Comparison of ENCODE assay signal across 8 cellular contexts in genomic region chr12:132429932-132430643, GRCh38. TPM values are rescaled to one million over a fixed set of nuclear protein-coding genes. Genes with fewer than 3 reads are reported as not detected.
DNase-seq lines count a peak whose midpoint lies in the region; ATAC-seq and TF ChIP-seq lines count a peak whose summit lies in the region.

No MANE protein-coding gene starts in this region.

- DNase-seq in NAMALWA (ENCODE audit: low spot score) = peak; percentile 90
- peak; percentile 95 to 99 for DNase-seq in SHP77 (lab: John Stamatoyannopoulos, UW)
- no peak for DNase-seq in activated naive CD4-positive, alpha-beta T cell treated with anti-CD3 and anti-CD28 coated beads, Interleukin-2, amount 50 U/mL, for 72 hours (ENCODE audit: low spot score in 2 of 2)
- DNase-seq in naive thymus-derived CD4-positive, alpha-beta T cell = peak; percentile 49 to 71 (median 65)
- no peak for DNase-seq in esophagus muscularis mucosa (ENCODE audit: extremely low spot score)

- H3K27ac ChIP-seq in BLaER1 treated with 17β-estradiol and CSF1 and Interleukin-3, amounts not matched to agents 10 nM and 100 nM = peak overlapping the region in 9 of 11 experiments; percentile 32 to 74 (median 56); a peak in 17 of 22 replicates
- H3K27ac ChIP-seq in naive thymus-derived CD4-positive, alpha-beta T cell (ENCODE audit: low read depth, low read length) = no peak overlapping the region
- no peak overlapping the region for H3K27ac ChIP-seq in esophagus muscularis mucosa (replicated peaks in 1 of 4)

- peaks cover 50 to 98% (median 97%) of the 10 kb centered on the region in 10 experiments for H3K4me1 ChIP-seq in BLaER1 treated with 17β-estradiol and CSF1 and Interleukin-3, amounts not matched to agents 10 nM and 100 nM
- H3K4me1 ChIP-seq in naive thymus-derived CD4-positive, alpha-beta T cell (ENCODE audit: control insufficient read depth in 2 of 2, insufficient read depth in 2 of 2, low read length in 2 of 2) = peaks cover 11 to 33% of the 10 kb centered on the region in 2 donors
- H3K4me1 ChIP-seq in esophagus muscularis mucosa = peaks cover 9 to 32% (median 27%) of the 10 kb centered on the region in 4 donors

- H3K9me3 Mint-ChIP-seq in activated naive CD4-positive, alpha-beta T cell treated with anti-CD3 and anti-CD28 coated beads, Interleukin-2, amount 50 U/mL, for 72 hours = peaks cover 0 to 2% of the 10 kb centered on the region in 2 donors
- H3K9me3 Mint-ChIP-seq in naive thymus-derived CD4-positive, alpha-beta T cell = peaks cover 0 to 5% (median 0%) of the 10 kb centered on the region in 11 donors

- peaks cover 0 to 26% (median 0%) of the 10 kb centered on the region in 11 experiments; a peak in 3 of 22 replicates for H4K20me1 ChIP-seq in BLaER1 treated with 17β-estradiol and CSF1 and Interleukin-3, amounts not matched to agents 10 nM and 100 nM

- H3K36me3 Mint-ChIP-seq in activated naive CD4-positive, alpha-beta T cell treated with anti-CD3 and anti-CD28 coated beads, Interleukin-2, amount 50 U/mL, for 72 hours = peaks cover 0 to 8% of the 10 kb centered on the region in 2 donors
- H3K36me3 Mint-ChIP-seq in naive thymus-derived CD4-positive, alpha-beta T cell = no peaks in the 10 kb centered on the region

- POLR2A ChIA-PET in naive thymus-derived CD4-positive, alpha-beta T cell (lab: Charles Lee) = interaction anchor here (0.7 to 1.6 kb wide), 12 partner anchors 9 to 76 kb away, joined by 3 to 13 read pairs (median 4); no protein-coding TSS in a partner anchor

- ATAC-seq in GM21381 (IDR thresholded peaks at IDR 0.05; ENCODE audit: unreplicated experiment) (peak; percentile 67), HG03025 (IDR thresholded peaks at IDR 0.05; ENCODE audit: low FRiP score, unreplicated experiment) (no peak)
- peak; percentile 79 to 87 for ATAC-seq in activated naive CD4-positive, alpha-beta T cell treated with anti-CD3 and anti-CD28 coated beads, Interleukin-2, amount 50 U/mL, for 72 hours
- peak; percentile 93 for ATAC-seq in naive thymus-derived CD4-positive, alpha-beta T cell

- H3K27me3 ChIP-seq in BLaER1 treated with 17β-estradiol and CSF1 and Interleukin-3, amounts not matched to agents 10 nM and 100 nM = peaks cover 0 to 57% (median 0%) of the 10 kb centered on the region in 11 experiments; a peak in 7 of 22 replicates
- no peaks in the 10 kb centered on the region for H3K27me3 ChIP-seq in naive thymus-derived CD4-positive, alpha-beta T cell (ENCODE audit: control insufficient read depth in 2 of 2, insufficient read depth in 2 of 2, low read length in 2 of 2)
- peaks cover 0 to 100% (median 2%) of the 10 kb centered on the region in 4 donors for H3K27me3 ChIP-seq in esophagus muscularis mucosa

- peaks cover 0 to 14% (median 0%) of the 10 kb centered on the region in 11 experiments; a peak in 2 of 22 replicates for H3K36me3 ChIP-seq in BLaER1 treated with 17β-estradiol and CSF1 and Interleukin-3, amounts not matched to agents 10 nM and 100 nM
- no peaks in the 10 kb centered on the region for H3K36me3 ChIP-seq in naive thymus-derived CD4-positive, alpha-beta T cell (ENCODE audit: control insufficient read depth in 2 of 3, insufficient read depth in 3 of 3, low read length in 3 of 3)
- no peaks in the 10 kb centered on the region for H3K36me3 ChIP-seq in esophagus muscularis mucosa

- H3K9me3 ChIP-seq in BLaER1 treated with 17β-estradiol and CSF1 and Interleukin-3, amounts not matched to agents 10 nM and 100 nM (replicated peaks in 1 of 11) = peaks cover 0 to 17% (median 3%) of the 10 kb centered on the region in 11 experiments; a peak in 12 of 22 replicates
- no peaks in the 10 kb centered on the region for H3K9me3 ChIP-seq in naive thymus-derived CD4-positive, alpha-beta T cell (ENCODE audit: control insufficient read depth in 2 of 3, low read length in 3 of 3)
- no peaks in the 10 kb centered on the region for H3K9me3 ChIP-seq in esophagus muscularis mucosa

- peak overlapping the region in 1 of 2 donors; percentile 63 for H3K27ac Mint-ChIP-seq in activated naive CD4-positive, alpha-beta T cell treated with anti-CD3 and anti-CD28 coated beads, Interleukin-2, amount 50 U/mL, for 72 hours
- H3K27ac Mint-ChIP-seq in naive thymus-derived CD4-positive, alpha-beta T cell = peak overlapping the region in 8 of 9 donors; percentile 17 to 83 (median 76)

- H3K4me2 ChIP-seq in BLaER1 treated with 17β-estradiol and CSF1 and Interleukin-3, amounts not matched to agents 10 nM and 100 nM = peak overlapping the region; percentile 87 to 99 (median 94)

- intact Hi-C loops in naive thymus-derived CD4-positive, alpha-beta T cell (cut with micrococcal nuclease) = loop anchor here (1.0 to 2.0 kb wide), 4 partner anchors 15 to 93 kb away; no protein-coding TSS in a partner anchor
- intact Hi-C loops in esophagus muscularis mucosa (cut with DNase I) = no loop called here

- no peak for TF ChIP-seq CTCF in esophagus muscularis mucosa (IDR thresholded peaks at IDR 0.05)

- no peak for TF ChIP-seq EP300 in esophagus muscularis mucosa (IDR thresholded peaks at IDR 0.05)

- H3K4me3 ChIP-seq in BLaER1 treated with 17β-estradiol and CSF1 and Interleukin-3, amounts not matched to agents 10 nM and 100 nM = peak overlapping the region in 9 of 10 experiments; percentile 23 to 55 (median 38); a peak in 16 of 20 replicates
- peak overlapping the region; percentile 48 for H3K4me3 ChIP-seq in naive thymus-derived CD4-positive, alpha-beta T cell (ENCODE audit: low read length)
- H3K4me3 ChIP-seq in esophagus muscularis mucosa = no peak overlapping the region

- 40% methylated on average over 10 of the region's 25 CpGs for WGBS in esophagus muscularis mucosa

- H3K4me3 Mint-ChIP-seq in naive thymus-derived CD4-positive, alpha-beta T cell = peak overlapping the region; percentile 42 to 81 (median 77)

- H3K9ac ChIP-seq in BLaER1 treated with 17β-estradiol and CSF1 and Interleukin-3, amounts not matched to agents 10 nM and 100 nM = peak overlapping the region in 8 of 11 experiments; percentile 30 to 61 (median 45); a peak in 15 of 22 replicates

- no peak for TF ChIP-seq POLR2A in esophagus muscularis mucosa (IDR thresholded peaks at IDR 0.05; ENCODE audit: low read depth)

- peaks cover 17 to 44% (median 34%) of the 10 kb centered on the region in 7 donors for H3K4me1 Mint-ChIP-seq in naive thymus-derived CD4-positive, alpha-beta T cell

- CTCF ChIA-PET in naive thymus-derived CD4-positive, alpha-beta T cell (lab: Charles Lee) = interaction anchor here (0.6 to 2.2 kb wide), 7 partner anchors 8 to 93 kb away, joined by 3 to 13 read pairs (median 4); no protein-coding TSS in a partner anchor

- H3K27me3 Mint-ChIP-seq in naive thymus-derived CD4-positive, alpha-beta T cell = peaks cover 0 to 6% (median 0%) of the 10 kb centered on the region in 5 donors

RNA-seq across cellular contexts. Expression of gene FBRSL1, which starts 59.9 kb away (rescaled TPM):
- total RNA-seq in activated naive CD4-positive, alpha-beta T cell treated with anti-CD3 and anti-CD28 coated beads, Interleukin-2, amount 50 U/mL, for 72 hours = 10 to 100 TPM; 30.8 to 37.8 TPM
- total RNA-seq in naive thymus-derived CD4-positive, alpha-beta T cell = 100 to 1,000 TPM in 2 of 5 experiments, 10 to 100 TPM in 3; 56.3 to 105 (median 93.0) TPM
- polyA plus RNA-seq in naive thymus-derived CD4-positive, alpha-beta T cell = under 1 TPM; 0.77 to 0.92 TPM
- 10 to 100 TPM; 14.4 to 28.1 (median 18.5) TPM for total RNA-seq in esophagus muscularis mucosa

Comparison
In these comparisons a context has a peak if more than half of its experiments do, and no peak if none do; other contexts are left out.
1. H3K27ac ChIP-seq: peak in BLaER1 treated with 17β-estradiol and CSF1 and Interleukin-3, amounts not matched to agents 10 nM and 100 nM (9 of 11); none in naive thymus-derived CD4-positive, alpha-beta T cell (single experiment) and esophagus muscularis mucosa (0 of 4).
2. H3K4me3 ChIP-seq: peak in BLaER1 treated with 17β-estradiol and CSF1 and Interleukin-3, amounts not matched to agents 10 nM and 100 nM (9 of 10) and naive thymus-derived CD4-positive, alpha-beta T cell (single experiment); none in esophagus muscularis mucosa (0 of 4).
3. DNase-seq: peak in NAMALWA (single experiment), SHP77 (2 of 2) and naive thymus-derived CD4-positive, alpha-beta T cell (9 of 9); none in activated naive CD4-positive, alpha-beta T cell treated with anti-CD3 and anti-CD28 coated beads, Interleukin-2, amount 50 U/mL, for 72 hours (0 of 2) and esophagus muscularis mucosa (single experiment).